Comparison of ENCODE assay signal across 10 cellular contexts in genomic region chr20:49603209-49603627, GRCh38. TPM values are rescaled to one million over a fixed set of nuclear protein-coding genes. Genes with fewer than 3 reads are reported as not detected.
DNase-seq lines count a peak whose midpoint lies in the region; TF ChIP-seq lines count a peak whose summit lies in the region.
"Had no signal": no experiment of that assay in that cellular context is flagged by ENCODE, and none has a peak within 500 bp of the region (broad histone marks: within the 10 kb centered on the region; RNA-seq: fewer than 3 reads in every experiment).

No MANE protein-coding gene starts in this region.

- H3K4me1 Mint-ChIP-seq in activated CD4-positive, alpha-beta memory T cell treated with anti-CD3 and anti-CD28 coated beads, Interleukin-2, amount 10 ng/mL, durations not matched to agents 7 days and 5 days = peaks cover 56% of the 10 kb centered on the region

- no peaks in the 10 kb centered on the region for H3K36me3 ChIP-seq in HEK293 (ENCODE audit: control insufficient read depth in 2 of 2, insufficient read depth in 1 of 2, low read length in 2 of 2)

- H3K9me3 Mint-ChIP-seq in activated CD4-positive, alpha-beta memory T cell treated with anti-CD3 and anti-CD28 coated beads, Interleukin-2, amount 10 ng/mL, durations not matched to agents 7 days and 5 days = no peaks in the 10 kb centered on the region

- H3K4me3 ChIP-seq in AG10803 (ENCODE audit: low read length) (no peak overlapping the region), HEK293 (ENCODE audit: low read depth, low read length) (no peak overlapping the region)
- H3K4me3 ChIP-seq: coronary artery had no signal

- CTCF ChIA-PET in HEK293 (lab: Yijun Ruan, JAX) = interaction anchor here (0.6 to 10.1 kb wide), 6 partner anchors 27 to 523 kb away, joined by 3 to 297 read pairs (median 3); no protein-coding TSS in a partner anchor
- CTCF ChIA-PET in activated CD4-positive, alpha-beta memory T cell treated with anti-CD3 and anti-CD28 coated beads, Interleukin-2, amount 10 ng/mL, durations not matched to agents 7 days and 5 days (lab: Charles Lee) = interaction anchor here (1.1 to 10.5 kb wide), 3 partner anchors 31 to 63 kb away, joined by 3 to 343 read pairs (median 3); no protein-coding TSS in a partner anchor

- H3K9me3 ChIP-seq in HEK293 (ENCODE audit: control insufficient read depth, insufficient read depth, low read depth, low read length) = no peaks in the 10 kb centered on the region

- no peak overlapping the region for H3K27ac ChIP-seq in HEK293 (ENCODE audit: extremely low read depth, low read depth, low read length)

- no peak overlapping the region for H3K4me3 Mint-ChIP-seq in activated CD4-positive, alpha-beta memory T cell treated with anti-CD3 and anti-CD28 coated beads, Interleukin-2, amount 10 ng/mL, durations not matched to agents 7 days and 5 days
- H3K4me3 Mint-ChIP-seq: naive B cell had no signal

- H3K27me3 Mint-ChIP-seq in activated CD4-positive, alpha-beta memory T cell treated with anti-CD3 and anti-CD28 coated beads, Interleukin-2, amount 10 ng/mL, durations not matched to agents 7 days and 5 days = no peaks in the 10 kb centered on the region

- no peaks in the 10 kb centered on the region for H3K4me1 ChIP-seq in HEK293 (ENCODE audit: control insufficient read depth, insufficient read depth, low read length)

- DNase-seq in AG10803 (ENCODE audit: low read depth) (peak; percentile 84), islet precursor cell (peak; percentile 78), AG20443 (ENCODE audit: low spot score) (no peak), COR-L47 (lab: John Stamatoyannopoulos, UW) (no peak), D341Med (ENCODE audit: low spot score) (no peak), hypothalamus (lab: John Stamatoyannopoulos, UW) (no peak)
- DNase-seq in activated CD4-positive, alpha-beta memory T cell treated with anti-CD3 and anti-CD28 coated beads, Interleukin-2, amount 10 ng/mL, durations not matched to agents 7 days and 5 days = no peak
- DNase-seq: naive B cell had no signal

- TF ChIP-seq CTCF in AG10803 (conservative IDR thresholded peaks at IDR 0.05; ENCODE audit: low read length) = peak; percentile 52
- TF ChIP-seq CTCF in HEK293 (tag by site-specific recombination; IDR thresholded peaks at IDR 0.05) = peak; percentile 38; the same call in 1 of the 2 replicates

- peaks cover 53% of the 10 kb centered on the region for H3K36me3 Mint-ChIP-seq in activated CD4-positive, alpha-beta memory T cell treated with anti-CD3 and anti-CD28 coated beads, Interleukin-2, amount 10 ng/mL, durations not matched to agents 7 days and 5 days (ENCODE audit: low read depth)
- H3K36me3 Mint-ChIP-seq: naive B cell had no signal

- POLR2A ChIA-PET in HEK293 (lab: Yijun Ruan, JAX) = no interaction called here
- POLR2A ChIA-PET in activated CD4-positive, alpha-beta memory T cell treated with anti-CD3 and anti-CD28 coated beads, Interleukin-2, amount 10 ng/mL, durations not matched to agents 7 days and 5 days (lab: Charles Lee) = interaction anchor here (8.0 to 9.8 kb wide), 2 partner anchors 8 to 62 kb away, joined by 118 to 127 read pairs; no protein-coding TSS in a partner anchor

- peak overlapping the region; percentile 10 for H3K27ac Mint-ChIP-seq in activated CD4-positive, alpha-beta memory T cell treated with anti-CD3 and anti-CD28 coated beads, Interleukin-2, amount 10 ng/mL, durations not matched to agents 7 days and 5 days

TF ChIP-seq in HEK293, 187 proteins besides CTCF, POLR2A, EP300 and RAD21:
- TF ChIP-seq REPIN1 (tag by site-specific recombination; IDR thresholded peaks at IDR 0.05; ENCODE audit: low read depth) = no peak
- no peak for TF ChIP-seq HOXD13 (CRISPR knock-in tag; IDR thresholded peaks at IDR 0.05; ENCODE audit: borderline replicate concordance)
- TF ChIP-seq GLI2 (tag by site-specific recombination; IDR thresholded peaks at IDR 0.05; ENCODE audit: borderline replicate concordance, low read depth) = no peak
- no peak for TF ChIP-seq ZNF211 (tag by site-specific recombination; IDR thresholded peaks at IDR 0.05; ENCODE audit: low read depth)
TF ChIP-seq in HEK293: peak in this region for 0.

RNA-seq across cellular contexts. Expression of gene PTGIS, which starts 35.3 kb away (rescaled TPM):
- 1 to 10 TPM; 1.6 to 2.8 TPM for total RNA-seq in activated CD4-positive, alpha-beta memory T cell treated with anti-CD3 and anti-CD28 coated beads, Interleukin-2, amount 10 ng/mL, durations not matched to agents 7 days and 5 days

Comparison
In these comparisons a context has a peak if more than half of its experiments do, and no peak if none do; other contexts are left out.
1. DNase-seq: peak in AG10803 (single experiment) and islet precursor cell (single experiment); none in activated CD4-positive, alpha-beta memory T cell treated with anti-CD3 and anti-CD28 coated beads, Interleukin-2, amount 10 ng/mL, durations not matched to agents 7 days and 5 days (single experiment), AG20443 (single experiment), COR-L47 (single experiment), D341Med (single experiment) and hypothalamus (0 of 51).